ENCODE assay signal across 23 cellular contexts in genomic region chr3:141191097-141191749, GRCh38. TPM values are rescaled to one million over a fixed set of nuclear protein-coding genes. Genes with fewer than 3 reads are reported as not detected.
A peak's percentile ranks its signal among the peaks of the same experiment; 100 is the strongest.
DNase-seq lines count a peak whose midpoint lies in the region; ATAC-seq and TF ChIP-seq lines count a peak whose summit lies in the region.
"Had no signal": no experiment of that assay in that cellular context is flagged by ENCODE, and none has a peak within 500 bp of the region (broad histone marks: within the 10 kb centered on the region; RNA-seq: fewer than 3 reads in every experiment).

No MANE protein-coding gene starts in this region.

- intact Hi-C loops in MCF 10A (cut with micrococcal nuclease) (no loop called here), breast epithelium (cut with DNase I; ENCODE audit: low total_unique reads) (loop anchor here (5.0 kb wide), 1 partner anchor 194 kb away; no protein-coding TSS in a partner anchor)
- intact Hi-C loops in activated CD8-positive, alpha-beta T cell treated with anti-CD3 and anti-CD28 coated beads for 36 hours (cut with micrococcal nuclease) = loop anchor here (5.0 kb wide), 1 partner anchor 84 kb away; no protein-coding TSS in a partner anchor

- H3K4me3 Mint-ChIP-seq in MCF 10A (ENCODE audit: unreplicated experiment) = no peak overlapping the region
- no peak overlapping the region for H3K4me3 Mint-ChIP-seq in T-helper 2 cell treated with Interferon-gamma antibody and Interleukin-4, amounts not matched to agents 5 μg/mL and 100 μg/mL, for 36 hours
- no peak overlapping the region for H3K4me3 Mint-ChIP-seq in activated CD8-positive, alpha-beta T cell treated with anti-CD3 and anti-CD28 coated beads for 36 hours
- H3K4me3 Mint-ChIP-seq: activated naive CD8-positive, alpha-beta T cell treated with anti-CD3 and anti-CD28 coated beads for 36 hours; activated T-helper 1 cell treated with anti-CD3 and anti-CD28 coated beads, Interleukin-12 subunit alpha, Interleukin-12 subunit beta, Interleukin-2, Interleukin-4 antibody, amounts not matched to agents 30 ng/mL and 10 ng/mL and 1 ng/mL, durations not matched to agents 14 hours and 24 hours and 36 hours; CD14-positive monocyte; naive B cell had no signal

- no peak for TF ChIP-seq POLR2A in breast epithelium (IDR thresholded peaks at IDR 0.05)

- no peak overlapping the region for H3K4me3 ChIP-seq in breast epithelium
- H3K4me3 ChIP-seq in MM.1S (ENCODE audit: low read length) = no peak overlapping the region
- H3K4me3 ChIP-seq in epithelial cell of esophagus (ENCODE audit: low read length) = no peak overlapping the region
- H3K4me3 ChIP-seq: A549, cardiac muscle cell, dorsolateral prefrontal cortex, heart left ventricle, lower lobe of right lung, SK-N-MC had no signal

- DNase-seq in MCF 10A (ENCODE audit: unreplicated experiment) (peak; percentile 43), breast epithelium (ENCODE audit: low spot score in 2 of 2) (no peak), MM.1S (no peak), epithelial cell of esophagus (ENCODE audit: low read depth) (peak; percentile 70), stromal cell of bone marrow (ENCODE audit: low read depth) (peak; percentile 3), GM13976 (ENCODE audit: low spot score) (no peak)
- DNase-seq in T-helper 2 cell treated with Interferon-gamma antibody and Interleukin-4, amounts not matched to agents 5 μg/mL and 100 μg/mL, for 36 hours (ENCODE audit: low spot score) = no peak
- DNase-seq in activated CD8-positive, alpha-beta T cell treated with anti-CD3 and anti-CD28 coated beads for 36 hours = no peak
- DNase-seq: activated CD4-positive, CD25-positive, alpha-beta regulatory T cell treated with anti-CD3 and anti-CD28 coated beads, Interleukin-2, amount 50 U/mL, for 72 hours; activated naive CD8-positive, alpha-beta T cell treated with anti-CD3 and anti-CD28 coated beads for 36 hours; DMS153; dorsolateral prefrontal cortex; heart left ventricle; lower lobe of right lung; naive B cell; NCI-H146; NCI-H748 treated with DMSO at 0.1 percent for 48 hours; T-helper 9 cell had no signal

- H3K27ac Mint-ChIP-seq in MCF 10A (ENCODE audit: low read depth, unreplicated experiment) = no peak overlapping the region
- H3K27ac Mint-ChIP-seq in T-helper 2 cell treated with Interferon-gamma antibody and Interleukin-4, amounts not matched to agents 5 μg/mL and 100 μg/mL, for 36 hours = no peak overlapping the region
- no peak overlapping the region for H3K27ac Mint-ChIP-seq in activated CD8-positive, alpha-beta T cell treated with anti-CD3 and anti-CD28 coated beads for 36 hours
- H3K27ac Mint-ChIP-seq: activated naive CD8-positive, alpha-beta T cell treated with anti-CD3 and anti-CD28 coated beads for 36 hours; activated T-helper 1 cell treated with anti-CD3 and anti-CD28 coated beads, Interleukin-12 subunit alpha, Interleukin-12 subunit beta, Interleukin-2, Interleukin-4 antibody, amounts not matched to agents 30 ng/mL and 10 ng/mL and 1 ng/mL, durations not matched to agents 14 hours and 24 hours and 36 hours; CD14-positive monocyte; naive B cell had no signal

- H3K9me2 ChIP-seq in MM.1S (replicated peaks; ENCODE audit: insufficient read depth, low read length) = no peaks in the 10 kb centered on the region

- POLR2A ChIA-PET in MCF 10A (lab: Yijun Ruan, JAX) = no interaction called here
- POLR2A ChIA-PET in activated CD8-positive, alpha-beta T cell treated with anti-CD3 and anti-CD28 coated beads for 36 hours (lab: Charles Lee) = no interaction called here

- H3K79me2 ChIP-seq in MM.1S (ENCODE audit: low read length) = no peaks in the 10 kb centered on the region

- H3K4me1 ChIP-seq in breast epithelium = no peaks in the 10 kb centered on the region
- no peaks in the 10 kb centered on the region for H3K4me1 ChIP-seq in MM.1S (ENCODE audit: low read length)
- H3K4me1 ChIP-seq: A549, lower lobe of right lung had no signal

- BruUV-seq in MCF 10A (replicated peaks; lab: Mats Ljungman, UMichigan) = no TSS peak

- no peak overlapping the region for H3K9ac ChIP-seq in MM.1S (ENCODE audit: low read length)

- no peak overlapping the region for H3K4me2 ChIP-seq in MM.1S (ENCODE audit: low read depth, low read length)
- H3K4me2 ChIP-seq: A549 had no signal

- no peaks in the 10 kb centered on the region for H3K36me3 Mint-ChIP-seq in MCF 10A (ENCODE audit: insufficient read depth, unreplicated experiment)
- no peaks in the 10 kb centered on the region for H3K36me3 Mint-ChIP-seq in T-helper 2 cell treated with Interferon-gamma antibody and Interleukin-4, amounts not matched to agents 5 μg/mL and 100 μg/mL, for 36 hours (ENCODE audit: low read depth)
- H3K36me3 Mint-ChIP-seq in activated CD8-positive, alpha-beta T cell treated with anti-CD3 and anti-CD28 coated beads for 36 hours (ENCODE audit: low read depth) = no peaks in the 10 kb centered on the region
- H3K36me3 Mint-ChIP-seq: activated naive CD8-positive, alpha-beta T cell treated with anti-CD3 and anti-CD28 coated beads for 36 hours; CD14-positive monocyte had no signal

- peaks cover 8% of the 10 kb centered on the region for H3K4me1 Mint-ChIP-seq in MCF 10A (ENCODE audit: insufficient read depth, unreplicated experiment)
- peaks cover 10% of the 10 kb centered on the region for H3K4me1 Mint-ChIP-seq in T-helper 2 cell treated with Interferon-gamma antibody and Interleukin-4, amounts not matched to agents 5 μg/mL and 100 μg/mL, for 36 hours (ENCODE audit: low read depth)
- H3K4me1 Mint-ChIP-seq in activated CD8-positive, alpha-beta T cell treated with anti-CD3 and anti-CD28 coated beads for 36 hours (ENCODE audit: low read depth) = peaks cover 15% of the 10 kb centered on the region

- TF ChIP-seq CTCF in MCF 10A (IDR thresholded peaks at IDR 0.05; ENCODE audit: unreplicated experiment) (no peak), breast epithelium (IDR thresholded peaks at IDR 0.05) (no peak), MM.1S (IDR thresholded peaks at IDR 0.05; ENCODE audit: low read length) (no peak), epithelial cell of esophagus (IDR thresholded peaks at IDR 0.05; ENCODE audit: insufficient read depth, low read depth, low read length, missing control alignments) (no peak), GM13976 (IDR thresholded peaks at IDR 0.05; ENCODE audit: borderline replicate concordance, control extremely low read depth, extremely low read depth, insufficient read depth, missing control alignments) (no peak)
- no peak for TF ChIP-seq CTCF in activated CD8-positive, alpha-beta T cell treated with anti-CD3 and anti-CD28 coated beads for 36 hours (IDR thresholded peaks at IDR 0.05)

- peaks cover 17% of the 10 kb centered on the region for H3K27me3 Mint-ChIP-seq in MCF 10A (ENCODE audit: insufficient read depth, unreplicated experiment)
- peaks cover 14% of the 10 kb centered on the region for H3K27me3 Mint-ChIP-seq in T-helper 2 cell treated with Interferon-gamma antibody and Interleukin-4, amounts not matched to agents 5 μg/mL and 100 μg/mL, for 36 hours (ENCODE audit: low read depth)
- peaks cover 2% of the 10 kb centered on the region for H3K27me3 Mint-ChIP-seq in activated CD8-positive, alpha-beta T cell treated with anti-CD3 and anti-CD28 coated beads for 36 hours

- H4K20me1 ChIP-seq in MM.1S (ENCODE audit: insufficient read depth, low read length) = no peaks in the 10 kb centered on the region

- peaks cover 7% of the 10 kb centered on the region for H3K9me3 Mint-ChIP-seq in MCF 10A (ENCODE audit: unreplicated experiment)
- no peaks in the 10 kb centered on the region for H3K9me3 Mint-ChIP-seq in T-helper 2 cell treated with Interferon-gamma antibody and Interleukin-4, amounts not matched to agents 5 μg/mL and 100 μg/mL, for 36 hours
- no peaks in the 10 kb centered on the region for H3K9me3 Mint-ChIP-seq in activated CD8-positive, alpha-beta T cell treated with anti-CD3 and anti-CD28 coated beads for 36 hours
- H3K9me3 Mint-ChIP-seq: activated naive CD8-positive, alpha-beta T cell treated with anti-CD3 and anti-CD28 coated beads for 36 hours; activated T-helper 1 cell treated with anti-CD3 and anti-CD28 coated beads, Interleukin-12 subunit alpha, Interleukin-12 subunit beta, Interleukin-2, Interleukin-4 antibody, amounts not matched to agents 30 ng/mL and 10 ng/mL and 1 ng/mL, durations not matched to agents 14 hours and 24 hours and 36 hours; naive B cell had no signal

- 0 out of 2 replicates have a peak overlapping the region, but pooled peaks have one; percentile 11 for H2AFZ ChIP-seq in MM.1S (ENCODE audit: low read length)

- in situ Hi-C loops in GM13976 (cut with MboI; ENCODE audit: low sequenced_read_pairs, unreplicated experiment) = loop anchor here (10.0 kb wide), 1 partner anchor 176 kb away; no protein-coding TSS in a partner anchor

- H3F3A ChIP-seq in MM.1S (ENCODE audit: insufficient read depth, low read length) = no peaks in the 10 kb centered on the region

- H3K27me3 ChIP-seq in breast epithelium = no peaks in the 10 kb centered on the region
- H3K27me3 ChIP-seq in MM.1S (replicated peaks; ENCODE audit: insufficient read depth, low read length) = no peaks in the 10 kb centered on the region
- H3K27me3 ChIP-seq: cardiac muscle cell had no signal

- H3K9me3 ChIP-seq in breast epithelium (no peaks in the 10 kb centered on the region), MM.1S (replicated peaks; ENCODE audit: insufficient read depth, low read length) (no peaks in the 10 kb centered on the region)
- H3K9me3 ChIP-seq: A549, heart left ventricle, lower lobe of right lung had no signal

- CTCF ChIA-PET in MCF 10A (lab: Yijun Ruan, JAX) = interaction anchor here (0.6 to 8.1 kb wide), 36 partner anchors 8 to 1679 kb away, joined by 3 to 129 read pairs (median 4); partner anchors contain the start of genes PXYLP1 and SPSB4
- CTCF ChIA-PET in activated CD8-positive, alpha-beta T cell treated with anti-CD3 and anti-CD28 coated beads for 36 hours (lab: Charles Lee) = interaction anchor here (0.6 to 4.7 kb wide), 31 partner anchors 8 to 295 kb away, joined by 3 to 70 read pairs (median 5); partner anchors contain the start of gene SPSB4

- H3K36me3 ChIP-seq in breast epithelium (no peaks in the 10 kb centered on the region), MM.1S (replicated peaks; ENCODE audit: insufficient read depth, low read length) (no peaks in the 10 kb centered on the region)
- H3K36me3 ChIP-seq: cardiac muscle cell, heart left ventricle, lower lobe of right lung had no signal

- ATAC-seq in activated CD8-positive, alpha-beta T cell treated with anti-CD3 and anti-CD28 coated beads for 36 hours = no peak
- ATAC-seq: lower lobe of right lung had no signal

- H3K27ac ChIP-seq in breast epithelium (no peak overlapping the region), MM.1S (ENCODE audit: low read length) (no peak overlapping the region)
- H3K27ac ChIP-seq: A549, cardiac muscle cell, dorsolateral prefrontal cortex, heart left ventricle, lower lobe of right lung, SK-N-MC had no signal

RNA-seq across cellular contexts. Expression of gene PXYLP1, which starts 40.4 kb away (rescaled TPM):
- total RNA-seq in MCF 10A (2022) (2.1 and 5.4 TPM in 2 replicates), breast epithelium (10 to 100 TPM; 10.7 to 20.8 (median 19.0) TPM)
- 10 to 100 TPM; 14.9 to 17.2 TPM for total RNA-seq in activated CD8-positive, alpha-beta T cell treated with anti-CD3 and anti-CD28 coated beads for 36 hours

Comparison
In these comparisons a context has a peak if more than half of its experiments do, and no peak if none do; other contexts are left out.
1. DNase-seq: peak in MCF 10A (single experiment), epithelial cell of esophagus (single experiment) and stromal cell of bone marrow (single experiment); none in breast epithelium (0 of 2), MM.1S (single experiment), T-helper 2 cell treated with Interferon-gamma antibody and Interleukin-4, amounts not matched to agents 5 μg/mL and 100 μg/mL, for 36 hours (single experiment), activated CD8-positive, alpha-beta T cell treated with anti-CD3 and anti-CD28 coated beads for 36 hours (single experiment) and GM13976 (single experiment).